In the genomic region with DNA sequence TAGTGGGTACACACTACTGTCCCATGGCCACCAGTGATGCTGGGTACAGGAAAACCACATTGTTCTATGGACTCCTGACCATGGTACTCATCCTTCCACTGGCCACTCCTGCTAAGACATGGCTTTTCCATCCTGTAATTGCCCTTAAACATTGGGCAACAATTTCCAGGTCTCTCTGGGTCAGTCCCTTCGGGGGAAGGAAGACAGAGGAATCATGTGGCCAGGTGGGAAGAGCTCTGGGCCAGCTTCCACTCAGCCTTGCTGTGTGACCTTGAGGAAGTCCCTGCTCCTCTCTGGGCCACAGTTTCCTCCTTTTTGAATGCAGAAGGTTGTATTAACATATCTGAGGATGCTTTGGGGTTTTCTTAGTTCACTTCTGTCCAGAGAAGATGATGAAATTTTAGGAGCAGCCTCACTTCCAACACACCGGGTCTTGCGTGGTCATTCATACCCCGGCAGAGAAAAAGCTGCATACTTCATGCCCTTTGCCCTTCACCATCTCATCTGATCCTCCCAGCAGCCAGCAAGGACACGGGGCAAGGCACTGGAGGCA, we compare ENCODE assay signal across 14 cellular contexts. TPM values are rescaled to one million over a fixed set of nuclear protein-coding genes. Genes with fewer than 3 reads are reported as not detected.
A peak's percentile ranks its signal among the peaks of the same experiment; 100 is the strongest.
DNase-seq lines count a peak whose midpoint lies in the region; ATAC-seq and TF ChIP-seq lines count a peak whose summit lies in the region.
"Had no signal": no experiment of that assay in that cellular context is flagged by ENCODE, and none has a peak within 500 bp of the region (broad histone marks: within the 10 kb centered on the region; RNA-seq: fewer than 3 reads in every experiment).

No MANE protein-coding gene starts in this region.

- no peak for TF ChIP-seq EP300 in esophagus muscularis mucosa (IDR thresholded peaks at IDR 0.05)

- no peak overlapping the region for H2AK5ac ChIP-seq in mesenchymal stem cell (ENCODE audit: low read length, severe bottlenecking)

- peak overlapping the region in 1 of 2 experiments; percentile 24 for H3K4ac ChIP-seq in mesenchymal stem cell (ENCODE audit: low read depth in 1 of 2, low read length in 2 of 2)

- peak overlapping the region; percentile 18 to 92 for H2BK12ac ChIP-seq in mesenchymal stem cell (ENCODE audit: low read length in 2 of 2)

- H3K4me1 ChIP-seq in esophagus muscularis mucosa, result peaks cover 28 to 39% (median 37%) of the 10 kb centered on the region in 4 donors
- no peaks in the 10 kb centered on the region for H3K4me1 ChIP-seq in mesenchymal stem cell (ENCODE audit: control insufficient read depth, insufficient read depth, low read depth, low read length)
- peaks cover 4% of the 10 kb centered on the region for H3K4me1 ChIP-seq in effector memory CD4-positive, alpha-beta T cell (ENCODE audit: control insufficient read depth, insufficient read depth, low read length, poor library complexity, severe bottlenecking)
- H3K4me1 ChIP-seq: prostate gland had no signal

- peak overlapping the region; percentile 36 for H2BK120ac ChIP-seq in mesenchymal stem cell (ENCODE audit: low read depth, low read length)

- no peak overlapping the region for H4K91ac ChIP-seq in mesenchymal stem cell (ENCODE audit: low read length)

- H3K9ac ChIP-seq in mesenchymal stem cell (ENCODE audit: low read length), result peak overlapping the region; percentile 62

- no peak for TF ChIP-seq CTCF in esophagus muscularis mucosa (IDR thresholded peaks at IDR 0.05)

- H3K4me3 ChIP-seq in esophagus muscularis mucosa (no peak overlapping the region), mesenchymal stem cell (ENCODE audit: insufficient read depth in 1 of 2, low read depth in 1 of 2, low read length in 2 of 2) (peak overlapping the region in 1 of 2 experiments; percentile 50)
- no peak overlapping the region for H3K4me3 ChIP-seq in effector memory CD4-positive, alpha-beta T cell (ENCODE audit: insufficient read depth, low read depth, low read length, poor library complexity, severe bottlenecking)
- H3K4me3 ChIP-seq: prostate gland had no signal

- no peak for TF ChIP-seq POLR2A in esophagus muscularis mucosa (IDR thresholded peaks at IDR 0.05; ENCODE audit: low read depth)

- H3K79me1 ChIP-seq in mesenchymal stem cell (replicated peaks; ENCODE audit: low read length, poor library complexity, severe bottlenecking), result no peaks in the 10 kb centered on the region

- H3K14ac ChIP-seq in mesenchymal stem cell (ENCODE audit: low read length in 2 of 2), result no peak overlapping the region

- no peak for DNase-seq in Right ventricle myocardium inferior (ENCODE audit: missing footprints)
- DNase-seq in cardiac septum (ENCODE audit: low spot score), result no peak
- no peak for DNase-seq in esophagus muscularis mucosa (ENCODE audit: extremely low spot score)
- peak; percentile 68 for DNase-seq in mesenchymal stem cell
- DNase-seq in effector memory CD4-positive, alpha-beta T cell, result no peak
- no peak for DNase-seq in HK-2 (ENCODE audit: unreplicated experiment)
- no peak for DNase-seq in KG1 (lab: John Stamatoyannopoulos, UW)
- no peak for DNase-seq in EL
- DNase-seq: activated CD8-positive, alpha-beta memory T cell treated with anti-CD3 and anti-CD28 coated beads, Interleukin-2, amount 50 U/mL, for 48 hours; activated naive CD4-positive, alpha-beta T cell treated with anti-CD3 and anti-CD28 coated beads, Interleukin-2, amount 50 U/mL, for 16 hours; kidney; NCI-H446; T-helper 1 cell had no signal

- H2AFZ ChIP-seq in mesenchymal stem cell (ENCODE audit: low read depth, low read length), result no peak overlapping the region

- ATAC-seq in Right ventricle myocardium inferior, result peak; percentile 1

- WGBS in esophagus muscularis mucosa, result 48% methylated on average over 5 of the region's 5 CpGs
- WGBS in mesenchymal stem cell, result 48% methylated on average over 5 of the region's 5 CpGs

- no peak overlapping the region for H3K4me2 ChIP-seq in mesenchymal stem cell (ENCODE audit: low read length, poor library complexity, severe bottlenecking)

- H3K27ac ChIP-seq in esophagus muscularis mucosa (replicated peaks in 1 of 4) (peak overlapping the region; percentile 42 to 65 (median 54)), mesenchymal stem cell (ENCODE audit: low read length, poor library complexity, severe bottlenecking) (no peak overlapping the region)
- no peak overlapping the region for H3K27ac ChIP-seq in effector memory CD4-positive, alpha-beta T cell (ENCODE audit: insufficient read depth, low read length, poor library complexity, severe bottlenecking)
- H3K27ac ChIP-seq: prostate gland had no signal

- H3K9me3 ChIP-seq in esophagus muscularis mucosa, result no peaks in the 10 kb centered on the region
- H3K9me3 ChIP-seq in mesenchymal stem cell (ENCODE audit: control insufficient read depth, low read length), result no peaks in the 10 kb centered on the region
- H3K9me3 ChIP-seq in effector memory CD4-positive, alpha-beta T cell (ENCODE audit: control insufficient read depth, low read length), result no peaks in the 10 kb centered on the region
- H3K9me3 ChIP-seq: prostate gland had no signal

- peak overlapping the region in 1 of 2 experiments; percentile 77 for H3K18ac ChIP-seq in mesenchymal stem cell (ENCODE audit: low read depth in 1 of 2, low read length in 2 of 2)

- H3K36me3 ChIP-seq in esophagus muscularis mucosa (no peaks in the 10 kb centered on the region), mesenchymal stem cell (ENCODE audit: control insufficient read depth in 1 of 2, insufficient read depth in 2 of 2, low read depth in 1 of 2, low read length in 2 of 2) (no peaks in the 10 kb centered on the region)
- H3K36me3 ChIP-seq in effector memory CD4-positive, alpha-beta T cell (ENCODE audit: control insufficient read depth, insufficient read depth, low read length), result no peaks in the 10 kb centered on the region
- H3K36me3 ChIP-seq: prostate gland had no signal

- no peaks in the 10 kb centered on the region for H3K27me3 ChIP-seq in esophagus muscularis mucosa
- no peaks in the 10 kb centered on the region for H3K27me3 ChIP-seq in mesenchymal stem cell (ENCODE audit: control insufficient read depth in 1 of 2, insufficient read depth in 1 of 2, low read length in 2 of 2)
- no peaks in the 10 kb centered on the region for H3K27me3 ChIP-seq in effector memory CD4-positive, alpha-beta T cell (replicated peaks; ENCODE audit: control insufficient read depth, insufficient read depth, low read length, poor library complexity, severe bottlenecking)

- H4K8ac ChIP-seq in mesenchymal stem cell (ENCODE audit: low read length), result no peak overlapping the region

- no peak overlapping the region for H2BK5ac ChIP-seq in mesenchymal stem cell (ENCODE audit: low read depth, low read length, poor library complexity, severe bottlenecking)

- intact Hi-C loops in Right ventricle myocardium inferior (cut with DNase I), result loop anchor here (1.0 kb wide), 1 partner anchor 51 kb away; a partner anchor contains a TSS
- intact Hi-C loops in cardiac septum (cut with DNase I), result loop anchor here (1.0 to 2.0 kb wide), 3 partner anchors 43 to 51 kb away; a partner anchor contains a TSS
- intact Hi-C loops in esophagus muscularis mucosa (cut with DNase I), result no loop called here

- H2BK15ac ChIP-seq in mesenchymal stem cell (ENCODE audit: low read depth, poor library complexity, severe bottlenecking), result no peak overlapping the region

- H3K23ac ChIP-seq in mesenchymal stem cell (ENCODE audit: low read length in 2 of 2), result no peak overlapping the region

RNA-seq across cellular contexts. Expression of a gene that starts 50.8 kb away (rescaled TPM):
- total RNA-seq in Right ventricle myocardium inferior (58.8 TPM), cardiac septum (78.2 TPM), esophagus muscularis mucosa (10 to 100 TPM; 61.6 to 87.6 (median 63.6) TPM)
- polyA plus RNA-seq in mesenchymal stem cell (2013, experiment 1 of 2), result 161 TPM
- polyA plus RNA-seq in mesenchymal stem cell (2013, experiment 2 of 2), result 151 TPM

RNA-seq across cellular contexts. Expression of a gene that starts 51.3 kb away (rescaled TPM):
- total RNA-seq in Right ventricle myocardium inferior, result 406 TPM
- total RNA-seq in cardiac septum, result 316 TPM
- total RNA-seq in esophagus muscularis mucosa, result 100 to 1,000 TPM; 375 to 606 (median 595) TPM
- 212 TPM for polyA plus RNA-seq in mesenchymal stem cell (2013, experiment 1 of 2)
- 219 TPM for polyA plus RNA-seq in mesenchymal stem cell (2013, experiment 2 of 2)

Comparison
In these comparisons a context has a peak if more than half of its experiments do, and no peak if none do; other contexts are left out.
1. H3K27ac ChIP-seq: peak in esophagus muscularis mucosa (4 of 4); none in mesenchymal stem cell (single experiment) and effector memory CD4-positive, alpha-beta T cell (single experiment).